Comparison of ENCODE assay signal across 22 cellular contexts in the genomic region with DNA sequence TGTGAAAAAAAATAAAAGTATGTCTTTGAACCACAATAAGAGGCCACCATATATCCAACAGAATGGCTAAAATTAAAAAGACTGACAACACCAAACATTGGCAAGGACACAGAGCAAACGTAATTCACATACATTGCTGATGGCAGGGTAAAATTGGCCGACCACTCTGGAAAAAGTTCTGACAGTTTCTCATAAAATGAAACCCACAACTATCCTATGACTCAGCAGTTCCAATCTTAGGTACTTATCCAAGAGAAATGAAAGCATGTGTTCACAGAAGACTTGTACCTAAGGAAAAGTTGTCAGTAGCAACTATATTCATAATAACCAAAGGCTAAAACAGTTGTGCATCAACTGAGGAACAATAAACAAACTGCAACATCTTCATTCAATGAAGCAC.
DNase-seq lines count a peak whose midpoint lies in the region; ATAC-seq, FAIRE-seq and TF ChIP-seq lines count a peak whose summit lies in the region.
"Had no signal": no experiment of that assay in that cellular context is flagged by ENCODE, and none has a peak within 500 bp of the region (broad histone marks: within the 10 kb centered on the region; RNA-seq: fewer than 3 reads in every experiment).

No MANE protein-coding gene starts in this region.

- H3K4me2 ChIP-seq in astrocyte (ENCODE audit: low read length), result peak overlapping the region; percentile 31
- H3K4me2 ChIP-seq in hepatocyte, result no peak overlapping the region
- H3K4me2 ChIP-seq: BLaER1 had no signal

- H3K36me3 Mint-ChIP-seq in astrocyte (ENCODE audit: low read depth, unreplicated experiment), result no peaks in the 10 kb centered on the region
- H3K36me3 Mint-ChIP-seq: activated naive CD8-positive, alpha-beta T cell; stimulated activated memory B cell treated with anti-CD40 and anti-IgM and Interleukin-4, amounts not matched to agents 10 μg/mL and 1 μg/mL and 100 μg/mL, for 72 hours had no signal

- H4K20me1 ChIP-seq in astrocyte (ENCODE audit: insufficient read depth, low read length), result no peaks in the 10 kb centered on the region
- no peaks in the 10 kb centered on the region for H4K20me1 ChIP-seq in hepatocyte (ENCODE audit: insufficient read depth, poor library complexity, severe bottlenecking)
- H4K20me1 ChIP-seq: BLaER1 had no signal

- WGBS in hepatocyte (ENCODE audit: low lambda C conversion rate, missing lambda C conversion rate), result 63% methylated on average over 2 of the region's 2 CpGs

- H3K27ac ChIP-seq in astrocyte (ENCODE audit: low read depth, low read length) (peak overlapping the region; percentile 31), hepatocyte (no peak overlapping the region), gastrocnemius medialis (no peak overlapping the region)
- H3K27ac ChIP-seq: BLaER1, upper lobe of left lung had no signal

- in situ Hi-C loops in gastrocnemius medialis (cut with MboI; ENCODE audit: low sequenced_read_pairs in 4 of 4), result no loop called here

- no peaks in the 10 kb centered on the region for H3K9me3 Mint-ChIP-seq in astrocyte (ENCODE audit: unreplicated experiment)
- H3K9me3 Mint-ChIP-seq: activated CD4-positive, alpha-beta T cell treated with anti-CD3 and anti-CD28 coated beads, Interleukin-2, amount 10 ng/mL, durations not matched to agents 24 days and 14 days; neural crest cell; stimulated activated memory B cell treated with anti-CD40 and anti-IgM and Interleukin-4, amounts not matched to agents 10 μg/mL and 1 μg/mL and 100 μg/mL, for 72 hours had no signal

- TF ChIP-seq CTCF in AG09319 (IDR thresholded peaks at IDR 0.05; ENCODE audit: low read depth, low read length) (no peak), astrocyte (IDR thresholded peaks at IDR 0.05; ENCODE audit: insufficient read depth, low read depth, low read length) (no peak), hepatocyte (IDR thresholded peaks at IDR 0.05; ENCODE audit: poor library complexity) (no peak), gastrocnemius medialis (IDR thresholded peaks at IDR 0.05 in 4 of 5, conservative IDR thresholded peaks at IDR 0.05 in 1 of 5) (no peak)

- no peak overlapping the region for H3K4me3 Mint-ChIP-seq in astrocyte (ENCODE audit: unreplicated experiment)
- H3K4me3 Mint-ChIP-seq: activated CD4-positive, alpha-beta T cell treated with anti-CD3 and anti-CD28 coated beads, Interleukin-2, amount 10 ng/mL, durations not matched to agents 24 days and 14 days; activated naive CD8-positive, alpha-beta T cell; neural crest cell; stimulated activated memory B cell treated with anti-CD40 and anti-IgM and Interleukin-4, amounts not matched to agents 10 μg/mL and 1 μg/mL and 100 μg/mL, for 72 hours had no signal

- peaks cover 15% of the 10 kb centered on the region for H3K4me1 Mint-ChIP-seq in astrocyte (ENCODE audit: low read depth, unreplicated experiment)
- H3K4me1 Mint-ChIP-seq: activated CD4-positive, alpha-beta T cell treated with anti-CD3 and anti-CD28 coated beads, Interleukin-2, amount 10 ng/mL, durations not matched to agents 24 days and 14 days; neural crest cell; stimulated activated memory B cell treated with anti-CD40 and anti-IgM and Interleukin-4, amounts not matched to agents 10 μg/mL and 1 μg/mL and 100 μg/mL, for 72 hours had no signal

- H3K27me3 ChIP-seq in astrocyte (ENCODE audit: insufficient read depth, low read length) (no peaks in the 10 kb centered on the region), hepatocyte (no peaks in the 10 kb centered on the region), gastrocnemius medialis (no peaks in the 10 kb centered on the region)
- H3K27me3 ChIP-seq: BLaER1, upper lobe of left lung had no signal

- H3K79me2 ChIP-seq in astrocyte (ENCODE audit: insufficient read depth, low read length) (no peaks in the 10 kb centered on the region), hepatocyte (no peaks in the 10 kb centered on the region)

- no peaks in the 10 kb centered on the region for H3K9me3 ChIP-seq in astrocyte (ENCODE audit: insufficient read depth, low read depth, low read length)
- no peaks in the 10 kb centered on the region for H3K9me3 ChIP-seq in hepatocyte (ENCODE audit: low read depth)
- H3K9me3 ChIP-seq in gastrocnemius medialis, result no peaks in the 10 kb centered on the region
- H3K9me3 ChIP-seq: BLaER1, upper lobe of left lung had no signal

- H2AFZ ChIP-seq in astrocyte (ENCODE audit: low read depth, low read length) (no peak overlapping the region), hepatocyte (no peak overlapping the region)

- intact Hi-C loops in gastrocnemius medialis (cut with DNase I; ENCODE audit: low total_unique reads), result no loop called here

- DNase-seq in AG09319 (ENCODE audit: extremely low read depth, low read depth) (peak; percentile 34), HS-5 (ENCODE audit: low read depth) (peak; percentile 22), astrocyte (ENCODE audit: low read depth) (peak; percentile 92), hepatocyte (ENCODE audit: low spot score) (peak; percentile 46), gastrocnemius medialis (no peak), A172 (ENCODE audit: low spot score) (no peak), NCI-H128 (lab: John Stamatoyannopoulos, UW; ENCODE audit: unreplicated experiment) (no peak)
- DNase-seq: activated CD4-positive, alpha-beta T cell treated with anti-CD3 and anti-CD28 coated beads, Interleukin-2, amount 10 ng/mL, durations not matched to agents 24 days and 14 days; head of caudate nucleus; islet precursor cell; KBM-7; mesendoderm; NCI-H526; right cardiac atrium; Right ventricle myocardium superior; T-helper 9 cell had no signal

- ATAC-seq in gastrocnemius medialis (no peak), HG03139 (IDR thresholded peaks at IDR 0.05; ENCODE audit: unreplicated experiment) (no peak)
- ATAC-seq: right cardiac atrium; stimulated activated memory B cell treated with anti-CD40 and anti-IgM and Interleukin-4, amounts not matched to agents 10 μg/mL and 1 μg/mL and 100 μg/mL, for 72 hours had no signal

- TF ChIP-seq POLR2A in gastrocnemius medialis (IDR thresholded peaks at IDR 0.05), result no peak

- H3K4me1 ChIP-seq in astrocyte (ENCODE audit: insufficient read depth, low read length) (peaks cover 11% of the 10 kb centered on the region), hepatocyte (ENCODE audit: insufficient read depth) (no peaks in the 10 kb centered on the region), gastrocnemius medialis (no peaks in the 10 kb centered on the region)
- H3K4me1 ChIP-seq: BLaER1, upper lobe of left lung had no signal

- no peaks in the 10 kb centered on the region for H3K9me2 ChIP-seq in hepatocyte (replicated peaks; ENCODE audit: insufficient read depth)

- peak overlapping the region; percentile 75 for H3K27ac Mint-ChIP-seq in astrocyte (ENCODE audit: unreplicated experiment)
- H3K27ac Mint-ChIP-seq: activated CD4-positive, alpha-beta T cell treated with anti-CD3 and anti-CD28 coated beads, Interleukin-2, amount 10 ng/mL, durations not matched to agents 24 days and 14 days; activated naive CD8-positive, alpha-beta T cell; stimulated activated memory B cell treated with anti-CD40 and anti-IgM and Interleukin-4, amounts not matched to agents 10 μg/mL and 1 μg/mL and 100 μg/mL, for 72 hours had no signal

- no peak overlapping the region for H3K9ac ChIP-seq in astrocyte (ENCODE audit: low read length)
- H3K9ac ChIP-seq: BLaER1 had no signal

- H3K36me3 ChIP-seq in astrocyte (ENCODE audit: insufficient read depth, low read length) (no peaks in the 10 kb centered on the region), hepatocyte (replicated peaks; ENCODE audit: insufficient read depth, low read depth) (no peaks in the 10 kb centered on the region), gastrocnemius medialis (no peaks in the 10 kb centered on the region)
- H3K36me3 ChIP-seq: BLaER1, upper lobe of left lung had no signal

- peak; percentile 82 for FAIRE-seq in astrocyte (lab: Jason Lieb, UNC)

- no peak overlapping the region for H3K4me3 ChIP-seq in astrocyte (ENCODE audit: insufficient read depth, low read depth, low read length)
- H3K4me3 ChIP-seq in hepatocyte, result no peak overlapping the region
- no peak overlapping the region for H3K4me3 ChIP-seq in gastrocnemius medialis
- H3K4me3 ChIP-seq: BLaER1, upper lobe of left lung had no signal

- H3K27me3 Mint-ChIP-seq in astrocyte (ENCODE audit: low read depth, unreplicated experiment), result no peaks in the 10 kb centered on the region
- H3K27me3 Mint-ChIP-seq: activated CD4-positive, alpha-beta T cell treated with anti-CD3 and anti-CD28 coated beads, Interleukin-2, amount 10 ng/mL, durations not matched to agents 24 days and 14 days had no signal

Comparison
In these comparisons a context has a peak if more than half of its experiments do, and no peak if none do; other contexts are left out.
1. DNase-seq: peak in AG09319 (single experiment), HS-5 (single experiment), astrocyte (single experiment) and hepatocyte (single experiment); none in gastrocnemius medialis (0 of 2), A172 (single experiment) and NCI-H128 (single experiment).